Comparison of ENCODE assay signal across 8 cellular contexts in genomic region chr21:26843912-26844257, GRCh38. TPM values are rescaled to one million over a fixed set of nuclear protein-coding genes. Genes with fewer than 3 reads are reported as not detected.
DNase-seq lines count a peak whose midpoint lies in the region; ATAC-seq and TF ChIP-seq lines count a peak whose summit lies in the region.

No MANE protein-coding gene starts in this region.

- H3K9me3 Mint-ChIP-seq in T-helper 1 cell treated with Interleukin-12 subunit alpha and Interleukin-12 subunit beta and Interleukin-4 antibody, amounts not matched to agents 30 μg/mL and 1 μg/mL, for 36 hours, result no peaks in the 10 kb centered on the region
- H3K9me3 Mint-ChIP-seq in WTC11, result no peaks in the 10 kb centered on the region

- H3K36me3 Mint-ChIP-seq in T-helper 1 cell treated with Interleukin-12 subunit alpha and Interleukin-12 subunit beta and Interleukin-4 antibody, amounts not matched to agents 30 μg/mL and 1 μg/mL, for 36 hours (ENCODE audit: low read depth), result peaks cover 22% of the 10 kb centered on the region
- peaks cover 35% of the 10 kb centered on the region for H3K36me3 Mint-ChIP-seq in WTC11

- no peak for DNase-seq in T-helper 1 cell
- DNase-seq in WTC11 (ENCODE audit: low spot score), result no peak
- DNase-seq in left ventricle myocardium superior, result no peak
- DNase-seq in retinal pigment epithelial cell (ENCODE audit: low read depth), result no peak

- H3K4me3 Mint-ChIP-seq in T-helper 1 cell treated with Interleukin-12 subunit alpha and Interleukin-12 subunit beta and Interleukin-4 antibody, amounts not matched to agents 30 μg/mL and 1 μg/mL, for 36 hours, result peak overlapping the region; percentile 86
- H3K4me3 Mint-ChIP-seq in WTC11, result peak overlapping the region; percentile 89

- CTCF ChIA-PET in WTC11 (lab: Charles Lee), result interaction anchor here (1.2 to 1.5 kb wide), 3 partner anchors 28 to 369 kb away, joined by 4 to 7 read pairs (median 5); no protein-coding TSS in a partner anchor

- ATAC-seq in WTC11 (no peak), left ventricle myocardium superior (peak; percentile 1), HG02870 (IDR thresholded peaks at IDR 0.05; ENCODE audit: unreplicated experiment) (no peak), GM21423 (IDR thresholded peaks at IDR 0.05; ENCODE audit: unreplicated experiment) (no peak), GM19328 (IDR thresholded peaks at IDR 0.05; ENCODE audit: unreplicated experiment) (no peak)

- H3K27me3 Mint-ChIP-seq in T-helper 1 cell treated with Interleukin-12 subunit alpha and Interleukin-12 subunit beta and Interleukin-4 antibody, amounts not matched to agents 30 μg/mL and 1 μg/mL, for 36 hours (ENCODE audit: low read depth), result peaks cover 57% of the 10 kb centered on the region
- peaks cover 7% of the 10 kb centered on the region for H3K27me3 Mint-ChIP-seq in WTC11 (ENCODE audit: low read depth)

- H3K4me3 ChIP-seq in retinal pigment epithelial cell (ENCODE audit: low read length), result peak overlapping the region; percentile 74

- no peak for TF ChIP-seq CTCF in WTC11 (IDR thresholded peaks at IDR 0.05)
- peak; percentile 13 for TF ChIP-seq CTCF in retinal pigment epithelial cell (conservative IDR thresholded peaks at IDR 0.05; ENCODE audit: low read depth, low read length)

- peaks cover 36% of the 10 kb centered on the region for H3K4me1 Mint-ChIP-seq in T-helper 1 cell treated with Interleukin-12 subunit alpha and Interleukin-12 subunit beta and Interleukin-4 antibody, amounts not matched to agents 30 μg/mL and 1 μg/mL, for 36 hours (ENCODE audit: low read depth)
- H3K4me1 Mint-ChIP-seq in WTC11, result peaks cover 30% of the 10 kb centered on the region

- POLR2A ChIA-PET in WTC11 (lab: Charles Lee), result interaction anchor here (1.3 to 1.4 kb wide), 2 partner anchors 10 to 122 kb away, joined by 6 to 7 read pairs; no protein-coding TSS in a partner anchor

- intact Hi-C loops in left ventricle myocardium superior (cut with micrococcal nuclease), result loop anchor here (10.0 kb wide), 1 partner anchor 1201 kb away; no protein-coding TSS in a partner anchor

- H3K27ac Mint-ChIP-seq in T-helper 1 cell treated with Interleukin-12 subunit alpha and Interleukin-12 subunit beta and Interleukin-4 antibody, amounts not matched to agents 30 μg/mL and 1 μg/mL, for 36 hours, result peak overlapping the region; percentile 83
- peak overlapping the region; percentile 98 for H3K27ac Mint-ChIP-seq in WTC11

TF ChIP-seq in WTC11, 78 proteins besides CTCF, POLR2A, EP300 and RAD21 (continues in another document):
- TF ChIP-seq E2F1 (CRISPR knock-in tag; IDR thresholded peaks at IDR 0.05) (no peak), ZNF138 (CRISPR knock-in tag; conservative IDR thresholded peaks at IDR 0.05) (no peak), OVOL2 (CRISPR knock-in tag; IDR thresholded peaks at IDR 0.05; ENCODE audit: borderline replicate concordance) (no peak), ZNF425 (CRISPR knock-in tag; conservative IDR thresholded peaks at IDR 0.05) (no peak), SP1 (CRISPR knock-in tag; conservative IDR thresholded peaks at IDR 0.05) (no peak), TEAD1 (CRISPR knock-in tag; IDR thresholded peaks at IDR 0.05) (no peak), NR3C1 (CRISPR knock-in tag; conservative IDR thresholded peaks at IDR 0.05; ENCODE audit: low read depth) (no peak), MAX (CRISPR knock-in tag; IDR thresholded peaks at IDR 0.05) (no peak), FOXP1 (CRISPR knock-in tag; IDR thresholded peaks at IDR 0.05; ENCODE audit: borderline replicate concordance) (no peak), CREB1 (CRISPR knock-in tag; IDR thresholded peaks at IDR 0.05) (no peak), ZNF532 (CRISPR knock-in tag; IDR thresholded peaks at IDR 0.05; ENCODE audit: borderline replicate concordance) (no peak), ZNF416 (CRISPR knock-in tag; IDR thresholded peaks at IDR 0.05) (no peak), E2F4 (CRISPR knock-in tag; IDR thresholded peaks at IDR 0.05; ENCODE audit: borderline replicate concordance, low read depth) (no peak), ZNF512 (CRISPR knock-in tag; IDR thresholded peaks at IDR 0.05; ENCODE audit: borderline replicate concordance) (no peak), GABPB1 (CRISPR knock-in tag; IDR thresholded peaks at IDR 0.05) (no peak)

RNA-seq across cellular contexts. Expression of gene ADAMTS1, which starts 1.3 kb away (rescaled TPM):
- total RNA-seq in WTC11 (2021) (16.9 to 35.6 TPM (median 20.4 TPM) in 3 replicates), left ventricle myocardium superior (41.8 TPM)
